Comparison of ENCODE assay signal across 9 cellular contexts in the genomic region with DNA sequence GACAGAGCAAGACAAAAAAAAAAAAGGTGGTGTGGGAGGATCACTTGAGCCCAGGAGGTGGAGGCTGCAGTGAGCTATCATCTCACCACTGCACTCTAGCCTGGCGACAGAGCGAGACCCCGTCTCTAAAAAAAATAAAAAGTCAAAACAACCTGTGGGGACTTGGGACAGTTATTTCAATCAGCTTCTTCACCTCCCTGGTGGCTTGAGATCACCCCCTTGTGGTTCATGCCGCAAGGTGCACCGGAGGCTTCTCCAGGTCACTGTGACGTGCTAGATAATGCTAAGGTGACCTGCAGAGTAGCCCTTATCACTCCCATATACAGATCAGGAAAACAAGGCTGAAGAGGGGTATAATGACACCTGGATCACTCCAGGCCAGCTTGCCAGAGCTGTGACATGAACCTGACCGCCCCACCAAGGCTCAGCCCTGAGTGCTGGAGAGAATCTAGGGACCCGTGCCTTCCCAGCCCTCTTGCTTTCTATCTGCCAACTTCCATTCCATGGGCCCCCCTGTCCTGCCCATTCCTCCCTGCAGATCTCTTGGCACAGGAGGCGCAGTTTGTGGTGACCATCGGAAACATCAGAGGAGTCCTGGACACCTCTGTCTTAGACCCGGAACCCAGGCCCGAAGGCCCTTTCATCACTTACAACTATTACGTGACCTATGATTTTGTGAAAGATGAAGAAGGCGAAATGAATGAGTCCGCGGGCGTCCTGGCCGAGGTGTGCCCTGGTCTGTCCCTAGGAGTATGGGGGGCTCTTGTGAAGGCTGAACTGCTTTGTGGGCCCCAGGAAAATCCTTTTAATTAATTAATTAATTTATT. TPM values are rescaled to one million over a fixed set of nuclear protein-coding genes. Genes with fewer than 3 reads are reported as not detected.
DNase-seq lines count a peak whose midpoint lies in the region; ATAC-seq and TF ChIP-seq lines count a peak whose summit lies in the region.
"Had no signal": no experiment of that assay in that cellular context is flagged by ENCODE, and none has a peak within 500 bp of the region (broad histone marks: within the 10 kb centered on the region; RNA-seq: fewer than 3 reads in every experiment).

No MANE protein-coding gene starts in this region.

- DNase-seq in A172 (ENCODE audit: low spot score) (peak; percentile 53), NCI-H2107 (lab: John Stamatoyannopoulos, UW) (peak; percentile 31), choroid plexus epithelial cell (ENCODE audit: low read depth) (peak; percentile 73), lung microvascular endothelial cell (ENCODE audit: low read depth in 2 of 2) (peak; percentile 79 to 84)
- peak; percentile 29 for DNase-seq in activated CD4-positive, CD25-positive, alpha-beta regulatory T cell treated with anti-CD3 and anti-CD28 coated beads, Interleukin-2, amount 50 U/mL, for 16 hours (ENCODE audit: low read depth, low spot score)
- DNase-seq in stimulated activated CD8-positive, alpha-beta memory T cell treated with anti-CD3 and anti-CD28 coated beads, Interleukin-7, amount 100 ng/mL, for 4 hours (ENCODE audit: low read depth in 2 of 2): peak; percentile 50 to 58

- peak; percentile 92 for TF ChIP-seq CTCF in GM12872 (IDR thresholded peaks at IDR 0.05; ENCODE audit: insufficient read depth, low read depth, low read length)
- TF ChIP-seq CTCF in choroid plexus epithelial cell (conservative IDR thresholded peaks at IDR 0.05; ENCODE audit: low read depth, low read length): peak; percentile 91

- ATAC-seq in HG02852 (IDR thresholded peaks at IDR 0.05; ENCODE audit: unreplicated experiment): no peak

- no peak overlapping the region for H3K4me3 ChIP-seq in choroid plexus epithelial cell (ENCODE audit: low read depth, low read length)
- H3K4me3 ChIP-seq: ovary had no signal

RNA-seq across cellular contexts. Expression of a gene that starts 8.1 kb away (rescaled TPM):
- total RNA-seq in A172 (2014; rRNA removed; shearing (Covaris generic)): not detected in 2 replicates
- 0.44 and 0.99 TPM in 2 replicates for total RNA-seq in lung microvascular endothelial cell

RNA-seq across cellular contexts. Expression of a gene that starts 12.5 kb away (rescaled TPM):
- 0.22 and 3.7 TPM in 2 replicates for total RNA-seq in A172 (2014; rRNA removed; shearing (Covaris generic))
- total RNA-seq in lung microvascular endothelial cell: under 0.01 and 0.20 TPM in 2 replicates

RNA-seq across cellular contexts. Expression of a gene that starts 17.0 kb away (rescaled TPM):
- not detected in 2 replicates for total RNA-seq in A172 (2014; rRNA removed; shearing (Covaris generic))
- total RNA-seq in lung microvascular endothelial cell: not detected in 2 replicates
- total RNA-seq: ovary had no signal

RNA-seq across cellular contexts. Expression of a gene that starts 34.8 kb away (rescaled TPM):
- 73.7 and 90.8 TPM in 2 replicates for total RNA-seq in A172 (2014; rRNA removed; shearing (Covaris generic))
- 53.6 and 55.4 TPM in 2 replicates for total RNA-seq in lung microvascular endothelial cell

Comparison
In these comparisons a context has a peak if more than half of its experiments do, and no peak if none do; other contexts are left out.
1. DNase-seq: peak in every context shown above with its lines; median percentile 82 in lung microvascular endothelial cell; 73 in choroid plexus epithelial cell; 54 in stimulated activated CD8-positive, alpha-beta memory T cell treated with anti-CD3 and anti-CD28 coated beads, Interleukin-7, amount 100 ng/mL, for 4 hours; 53 in A172; 31 in NCI-H2107; 29 in activated CD4-positive, CD25-positive, alpha-beta regulatory T cell treated with anti-CD3 and anti-CD28 coated beads, Interleukin-2, amount 50 U/mL, for 16 hours.